10 cellular contexts compared by ENCODE assay signal in the genomic region with DNA sequence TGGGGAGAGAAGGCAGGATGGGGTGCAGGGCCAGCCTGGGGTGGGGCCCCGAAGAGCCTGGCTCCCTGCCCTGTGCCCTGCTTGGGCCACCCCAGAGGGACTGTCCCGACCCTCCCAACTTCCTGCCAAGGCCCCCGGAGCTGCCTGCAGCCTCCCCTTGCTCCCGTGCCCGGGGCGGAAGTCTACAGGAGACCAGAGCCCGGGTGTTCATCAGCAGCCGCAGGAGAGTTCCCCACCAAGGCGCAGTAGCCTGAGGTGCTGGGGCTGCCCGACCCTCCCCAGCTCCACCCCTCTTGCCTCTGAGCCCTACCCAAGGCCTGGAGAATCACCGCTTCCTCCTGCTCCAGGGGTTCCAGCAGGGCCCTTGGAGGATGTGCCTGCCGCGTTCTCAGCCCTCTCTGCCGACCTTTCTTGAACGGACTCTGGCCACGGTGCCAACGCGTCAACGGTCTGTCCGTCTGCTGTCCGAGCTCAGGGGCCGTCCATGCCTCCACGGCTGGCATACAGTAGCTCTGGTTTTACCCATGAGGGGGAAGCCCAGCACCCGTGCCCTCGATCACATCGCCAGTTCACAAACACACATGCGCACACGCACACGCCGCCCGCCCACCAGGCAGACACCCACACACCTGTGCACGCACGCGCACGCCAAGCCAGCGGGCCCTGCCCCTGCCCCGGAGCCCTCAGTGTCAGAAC. TPM values are rescaled to one million over a fixed set of nuclear protein-coding genes. Genes with fewer than 3 reads are reported as not detected.
DNase-seq lines count a peak whose midpoint lies in the region; ATAC-seq and TF ChIP-seq lines count a peak whose summit lies in the region.
"Had no signal": no experiment of that assay in that cellular context is flagged by ENCODE, and none has a peak within 500 bp of the region (broad histone marks: within the 10 kb centered on the region; RNA-seq: fewer than 3 reads in every experiment).

No MANE protein-coding gene starts in this region.

- H4K20me1 ChIP-seq in DND-41 (ENCODE audit: insufficient read depth, low read length) (peaks cover 10% of the 10 kb centered on the region; the same call in 1 of the 2 replicates), PC-3 (ENCODE audit: low read length) (no peaks in the 10 kb centered on the region)

- H3K79me2 ChIP-seq in DND-41 (ENCODE audit: insufficient read depth, low read length) (no peaks in the 10 kb centered on the region), PC-3 (ENCODE audit: low read length) (no peaks in the 10 kb centered on the region)

- H3F3A ChIP-seq in PC-3 (ENCODE audit: low read length, unreplicated experiment): no peaks in the 10 kb centered on the region

- no peak overlapping the region for H3K27ac ChIP-seq in DND-41 (ENCODE audit: low read length)
- H3K27ac ChIP-seq in WERI-Rb-1: peak overlapping the region; percentile 95
- peak overlapping the region; percentile 35 to 87 (median 70) for H3K27ac ChIP-seq in heart left ventricle
- H3K27ac ChIP-seq in rectal smooth muscle tissue (ENCODE audit: low read depth, low read length): peak overlapping the region; percentile 69
- no peak overlapping the region for H3K27ac ChIP-seq in PC-3 (ENCODE audit: low read length)

- TF ChIP-seq CTCF in DND-41 (IDR thresholded peaks at IDR 0.05; ENCODE audit: borderline replicate concordance, extremely low read depth, low read length, poor library complexity, severe bottlenecking): no peak
- TF ChIP-seq CTCF in WERI-Rb-1 (IDR thresholded peaks at IDR 0.05; ENCODE audit: low read depth, low read length): no peak
- TF ChIP-seq CTCF in heart left ventricle (IDR thresholded peaks at IDR 0.05): no peak
- TF ChIP-seq CTCF in PC-3 (conservative IDR thresholded peaks at IDR 0.05; ENCODE audit: low read depth, low read length): no peak

- POLR2A ChIA-PET in PC-3 (lab: Charles Lee; ENCODE audit: unreplicated experiment): no interaction called here

- no peaks in the 10 kb centered on the region for H3K9me2 ChIP-seq in PC-3 (replicated peaks; ENCODE audit: low read length)

- H3K27me3 ChIP-seq in DND-41 (ENCODE audit: insufficient read depth, low read length, poor library complexity) (no peaks in the 10 kb centered on the region), WERI-Rb-1 (ENCODE audit: insufficient read depth, low read depth, severe bottlenecking) (no peaks in the 10 kb centered on the region), heart left ventricle (no peaks in the 10 kb centered on the region), rectal smooth muscle tissue (ENCODE audit: control insufficient read depth, insufficient read depth, low read length) (no peaks in the 10 kb centered on the region), PC-3 (ENCODE audit: low read length) (no peaks in the 10 kb centered on the region)

- peaks cover 18% of the 10 kb centered on the region for H3K4me1 ChIP-seq in DND-41 (ENCODE audit: insufficient read depth, low read length)
- H3K4me1 ChIP-seq in heart left ventricle: peaks cover 5 to 54% (median 43%) of the 10 kb centered on the region in 12 donors
- H3K4me1 ChIP-seq in rectal smooth muscle tissue (ENCODE audit: control insufficient read depth, insufficient read depth, low read length): peaks cover 36% of the 10 kb centered on the region
- no peaks in the 10 kb centered on the region for H3K4me1 ChIP-seq in PC-3 (ENCODE audit: insufficient read depth, low read length)

- no peak for TF ChIP-seq POLR2A in heart left ventricle (IDR thresholded peaks at IDR 0.05)

- peak; percentile 32; the same call in 1 of the 3 replicates for ATAC-seq in DND-41 (ENCODE audit: insufficient read depth, low read depth)
- ATAC-seq in heart left ventricle: peak in 2 of 4 donors; percentile 3 to 8
- ATAC-seq in PC-3: no peak
- no peak for ATAC-seq in HG02610 (IDR thresholded peaks at IDR 0.05; ENCODE audit: unreplicated experiment)

- 52 to 75% (median 69%) methylated on average over 27 to 37 of the region's 37 CpGs for WGBS in heart left ventricle, 4 donors

- H3K4me3 ChIP-seq in DND-41 (ENCODE audit: low read depth in 1 of 2, low read length in 2 of 2): no peak overlapping the region
- H3K4me3 ChIP-seq in WERI-Rb-1 (ENCODE audit: low read depth, low read length): no peak overlapping the region
- peak overlapping the region in 7 of 12 donors; percentile 2 to 24 (median 9) for H3K4me3 ChIP-seq in heart left ventricle
- peak overlapping the region; percentile 22 for H3K4me3 ChIP-seq in rectal smooth muscle tissue (ENCODE audit: low read length)
- H3K4me3 ChIP-seq in PC-3 (ENCODE audit: low read length): no peak overlapping the region

- H3K4me2 ChIP-seq in DND-41 (ENCODE audit: insufficient read depth, low read length): no peak overlapping the region
- H3K4me2 ChIP-seq in PC-3 (ENCODE audit: low read length): no peak overlapping the region

- H3K36me3 ChIP-seq in DND-41 (ENCODE audit: insufficient read depth, low read length): peaks cover 31% of the 10 kb centered on the region
- peaks cover 40% of the 10 kb centered on the region for H3K36me3 ChIP-seq in WERI-Rb-1
- H3K36me3 ChIP-seq in heart left ventricle: peaks cover 0 to 28% (median 23%) of the 10 kb centered on the region in 9 donors
- H3K36me3 ChIP-seq in rectal smooth muscle tissue (ENCODE audit: control insufficient read depth, insufficient read depth, low read length): peaks cover 8% of the 10 kb centered on the region
- no peaks in the 10 kb centered on the region; the same call in 1 of the 2 replicates for H3K36me3 ChIP-seq in PC-3 (ENCODE audit: low read depth, low read length)

- intact Hi-C loops in heart left ventricle (cut with DNase I): loop anchor here in 5 of 10 donors (2.0 to 5.0 kb wide), 5 partner anchors 18 to 39 kb away; a partner anchor contains a TSS
- intact Hi-C loops in PC-3 (cut with micrococcal nuclease): no loop called here

- H3K9ac ChIP-seq in DND-41 (ENCODE audit: low read depth, low read length) (no peak overlapping the region), rectal smooth muscle tissue (ENCODE audit: low read length) (no peak overlapping the region), PC-3 (ENCODE audit: low read length) (no peak overlapping the region)

- no peaks in the 10 kb centered on the region for H3K9me3 ChIP-seq in DND-41 (ENCODE audit: insufficient read depth, low read length, severe bottlenecking)
- H3K9me3 ChIP-seq in WERI-Rb-1 (ENCODE audit: severe bottlenecking): no peaks in the 10 kb centered on the region
- H3K9me3 ChIP-seq in heart left ventricle: no peaks in the 10 kb centered on the region
- no peaks in the 10 kb centered on the region for H3K9me3 ChIP-seq in PC-3 (ENCODE audit: low read length)

- no TSS peak for BruUV-seq in PC-3 (replicated peaks; lab: Mats Ljungman, UMichigan)

- DNase-seq in DND-41: no peak
- DNase-seq in WERI-Rb-1: peak; percentile 38
- DNase-seq in heart left ventricle: peak in 3 of 5 donors; percentile 59 to 78 (median 69)
- no peak for DNase-seq in NCI-H1105 (lab: John Stamatoyannopoulos, UW)
- DNase-seq in PC-3: no peak
- DNase-seq in DMS53 (lab: John Stamatoyannopoulos, UW): no peak
- DNase-seq: activated CD4-positive, CD25-positive, alpha-beta regulatory T cell treated with anti-CD3 and anti-CD28 coated beads, Interleukin-2, amount 50 U/mL, for 72 hours; stimulated activated CD8-positive, alpha-beta memory T cell treated with anti-CD3 and anti-CD28 coated beads, Interleukin-4, amount 100 ng/mL, for 48 hours had no signal

- CTCF ChIA-PET in PC-3 (lab: Charles Lee): no interaction called here

- H2AFZ ChIP-seq in DND-41 (ENCODE audit: low read depth, low read length) (no peak overlapping the region), PC-3 (ENCODE audit: low read length) (no peak overlapping the region)

RNA-seq across cellular contexts. Expression of a gene that starts 36.0 kb away (rescaled TPM):
- total RNA-seq in heart left ventricle (10 to 100 TPM in 7 of 9 donors, 1 to 10 TPM in 2; 8.8 to 36.3 (median 13.7) TPM), PC-3 (2014; rRNA removed) (0.80 and 1.0 TPM in 2 replicates)
- 10 to 100 TPM in 1 of 2 donors, 1 to 10 TPM in 1; 7.8 to 31.2 TPM for polyA plus RNA-seq in heart left ventricle

RNA-seq across cellular contexts. Expression of a gene that starts 40.5 kb away (rescaled TPM):
- total RNA-seq in heart left ventricle (100 to 1,000 TPM; 105 to 165 (median 128) TPM), PC-3 (2014; rRNA removed) (223 and 266 TPM in 2 replicates)
- polyA plus RNA-seq in heart left ventricle: 100 to 1,000 TPM in 1 of 2 donors, 10 to 100 TPM in 1; 92.0 to 148 TPM

Comparison
In these comparisons a context has a peak if more than half of its experiments do, and no peak if none do; other contexts are left out.
1. DNase-seq: peak in WERI-Rb-1 (single experiment) and heart left ventricle (3 of 5); none in DND-41 (single experiment), NCI-H1105 (single experiment), PC-3 (single experiment) and DMS53 (single experiment).
2. H3K27ac ChIP-seq: peak in WERI-Rb-1 (single experiment), heart left ventricle (12 of 12) and rectal smooth muscle tissue (single experiment); none in DND-41 (single experiment) and PC-3 (single experiment).
3. H3K4me3 ChIP-seq: peak in heart left ventricle (7 of 12) and rectal smooth muscle tissue (single experiment); none in DND-41 (0 of 2), WERI-Rb-1 (single experiment) and PC-3 (single experiment).